ENCODE assay signal across 28 cellular contexts in the genomic region with DNA sequence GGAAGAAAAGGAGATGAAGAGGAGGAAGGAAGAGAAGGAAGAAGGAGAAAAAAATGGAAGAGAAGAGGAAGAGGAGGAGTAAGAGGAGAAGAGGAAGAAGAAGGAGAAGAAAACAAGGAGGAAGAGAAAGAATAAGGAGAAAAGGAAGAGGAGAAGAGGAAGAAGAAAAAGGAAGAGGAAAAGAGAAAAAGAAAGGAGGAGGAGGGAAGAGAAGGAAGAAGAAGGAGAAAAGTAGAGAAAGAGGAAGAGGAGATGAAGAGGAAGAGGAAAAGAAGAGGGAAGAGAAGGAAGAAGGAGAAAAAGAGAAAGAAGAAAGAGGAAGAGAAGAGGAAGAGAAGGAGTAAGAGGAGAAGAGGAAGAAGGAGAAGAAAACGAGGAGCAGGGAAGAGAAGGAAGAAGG. TPM values are rescaled to one million over a fixed set of nuclear protein-coding genes. Genes with fewer than 3 reads are reported as not detected.
"Had no signal": no experiment of that assay in that cellular context is flagged by ENCODE, and none has a peak within 500 bp of the region (broad histone marks: within the 10 kb centered on the region; RNA-seq: fewer than 3 reads in every experiment).

No MANE protein-coding gene starts in this region.

- H3K4me1 ChIP-seq: esophagus squamous epithelium, lower lobe of right lung, parathyroid adenoma, tibial nerve, upper lobe of right lung, uterus had no signal

- H3K4me3 ChIP-seq: esophagus squamous epithelium, lower lobe of right lung, neural progenitor cell, right lobe of liver, thoracic aorta, tibial nerve, upper lobe of right lung, uterus had no signal

- H3K9me3 ChIP-seq: esophagus squamous epithelium, lower lobe of right lung, right lobe of liver, thoracic aorta, tibial nerve, upper lobe of right lung, uterus had no signal

- H3K27me3 ChIP-seq: right lobe of liver, tibial nerve, uterus had no signal

- H3K9me3 Mint-ChIP-seq: effector memory CD8-positive, alpha-beta T cell; immature natural killer cell; nephron; neural progenitor cell; stimulated activated naive B cell treated with anti-CD40 and anti-IgM and Interleukin-4, amounts not matched to agents 10 μg/mL and 1 μg/mL and 100 μg/mL, for 72 hours; stimulated activated naive CD8-positive, alpha-beta T cell treated with anti-CD3 and anti-CD28 coated beads, Interleukin-15, Interleukin-2, amounts not matched to agents 100 ng/mL and 50 ng/mL, for 24 hours had no signal

- H3K4me3 Mint-ChIP-seq: effector memory CD8-positive, alpha-beta T cell; immature natural killer cell; nephron; neural progenitor cell; stimulated activated naive B cell treated with anti-CD40 and anti-IgM and Interleukin-4, amounts not matched to agents 10 μg/mL and 1 μg/mL and 100 μg/mL, for 72 hours; stimulated activated naive CD8-positive, alpha-beta T cell treated with anti-CD3 and anti-CD28 coated beads, Interleukin-15, Interleukin-2, amounts not matched to agents 100 ng/mL and 50 ng/mL, for 24 hours had no signal

- DNase-seq: cortex of kidney; effector memory CD8-positive, alpha-beta T cell; erythroblast; esophagus squamous epithelium; foreskin melanocyte; glutamatergic neuron; hypothalamus; immature natural killer cell; islet precursor cell; kidney glomerular epithelial cell; left colon; left ventricle myocardium superior; lower lobe of right lung; right lobe of liver; small intestine; stimulated activated CD4-positive, alpha-beta T cell treated with anti-CD3 and anti-CD28 coated beads, Interleukin-15, amount 100 ng/mL, for 24 hours; stimulated activated CD4-positive, alpha-beta T cell treated with anti-CD3 and anti-CD28 coated beads, Interleukin-2, amount 100 ng/mL, for 48 hours; stimulated activated naive B cell treated with anti-CD40 and anti-IgM and Interleukin-4, amounts not matched to agents 10 μg/mL and 1 μg/mL and 100 μg/mL, for 72 hours; upper lobe of right lung; uterus had no signal

- H3K4me1 Mint-ChIP-seq: immature natural killer cell; nephron; stimulated activated naive B cell treated with anti-CD40 and anti-IgM and Interleukin-4, amounts not matched to agents 10 μg/mL and 1 μg/mL and 100 μg/mL, for 72 hours had no signal

- H3K27ac Mint-ChIP-seq: effector memory CD8-positive, alpha-beta T cell; immature natural killer cell; nephron; neural progenitor cell; progenitor cell of endocrine pancreas; stimulated activated naive B cell treated with anti-CD40 and anti-IgM and Interleukin-4, amounts not matched to agents 10 μg/mL and 1 μg/mL and 100 μg/mL, for 72 hours; stimulated activated naive CD8-positive, alpha-beta T cell treated with anti-CD3 and anti-CD28 coated beads, Interleukin-15, Interleukin-2, amounts not matched to agents 100 ng/mL and 50 ng/mL, for 24 hours had no signal

- H3K27ac ChIP-seq: esophagus squamous epithelium, lower lobe of right lung, neural progenitor cell, parathyroid adenoma, right lobe of liver, thoracic aorta, tibial nerve, upper lobe of right lung, uterus had no signal

- H3K36me3 Mint-ChIP-seq: immature natural killer cell; neural progenitor cell; stimulated activated naive B cell treated with anti-CD40 and anti-IgM and Interleukin-4, amounts not matched to agents 10 μg/mL and 1 μg/mL and 100 μg/mL, for 72 hours had no signal

- H3K36me3 ChIP-seq: esophagus squamous epithelium, lower lobe of right lung, neural progenitor cell, right lobe of liver, thoracic aorta, tibial nerve, upper lobe of right lung, uterus had no signal

- H3K27me3 Mint-ChIP-seq: stimulated activated naive CD8-positive, alpha-beta T cell treated with anti-CD3 and anti-CD28 coated beads, Interleukin-15, Interleukin-2, amounts not matched to agents 100 ng/mL and 50 ng/mL, for 24 hours had no signal

- ATAC-seq: effector memory CD8-positive, alpha-beta T cell; left colon; left ventricle myocardium superior; lower lobe of right lung; right lobe of liver; stimulated activated naive B cell treated with anti-CD40 and anti-IgM and Interleukin-4, amounts not matched to agents 10 μg/mL and 1 μg/mL and 100 μg/mL, for 72 hours; upper lobe of right lung had no signal

RNA-seq across cellular contexts. Expression of gene LEF1, which starts 11.8 kb away (rescaled TPM):
- total RNA-seq: dermis microvascular lymphatic vessel endothelial cell had no signal
